In genomic region chr16:16638714-16639113, GRCh38 we compare ENCODE assay signal across 3 cellular contexts.
DNase-seq lines count a peak whose midpoint lies in the region; ATAC-seq, FAIRE-seq and TF ChIP-seq lines count a peak whose summit lies in the region.
"Not testable (repeated sequence)": the region's sequence is repeated elsewhere in the genome, so short reads cannot be mapped to it uniquely, and the experiment has no call there.

No MANE protein-coding gene starts in this region.

- H2AFZ ChIP-seq in K562 (ENCODE audit: low read depth, low read length): not testable (repeated sequence)

- not testable (repeated sequence) for TF ChIP-seq RAD21 in K562 (CRISPR knock-in tag; conservative IDR thresholded peaks at IDR 0.05 in 1 of 2, IDR thresholded peaks at IDR 0.05 in 1 of 2)

- not testable (repeated sequence) for H3K4me3 ChIP-seq in WERI-Rb-1 (ENCODE audit: low read depth, low read length); K562; psoas muscle

- DNase-seq in WERI-Rb-1: peak; percentile 69
- not testable (repeated sequence) for DNase-seq in K562 (ENCODE audit: extremely low read depth in 1 of 4, low spot score in 3 of 4); psoas muscle

- BruUV-seq in K562 (replicated peaks; lab: Mats Ljungman, UMichigan): not testable (repeated sequence)

- H3K27ac ChIP-seq in WERI-Rb-1; K562 (ENCODE audit: extremely low read depth, low read depth, low read length); psoas muscle: not testable (repeated sequence)

- H3K9ac ChIP-seq in K562 (ENCODE audit: insufficient read depth in 1 of 2, low read depth in 2 of 2, low read length in 2 of 2): not testable (repeated sequence)

- not testable (repeated sequence) for TF ChIP-seq CTCF in WERI-Rb-1 (IDR thresholded peaks at IDR 0.05; ENCODE audit: low read depth, low read length); K562 (IDR thresholded peaks at IDR 0.05 in 2 of 3, conservative IDR thresholded peaks at IDR 0.05 in 1 of 3; ENCODE audit: insufficient read depth in 2 of 3, low read depth in 1 of 3, low read length in 3 of 3); psoas muscle (IDR thresholded peaks at IDR 0.05)

- H3K4me1 ChIP-seq in K562 (replicated peaks in 1 of 2; ENCODE audit: control insufficient read depth in 2 of 2, insufficient read depth in 2 of 2, low read length in 2 of 2); psoas muscle: not testable (repeated sequence)

- not testable (repeated sequence) for H3K36me3 ChIP-seq in WERI-Rb-1; psoas muscle (ENCODE audit: insufficient read depth in 1 of 2, low read depth in 1 of 2)
- H3K36me3 ChIP-seq in K562 (ENCODE audit: control insufficient read depth, insufficient read depth, low read length): peaks cover 15% of the 10 kb centered on the region; the same call in 2 of the 3 replicates

- not testable (repeated sequence) for H3K9me3 ChIP-seq in WERI-Rb-1 (ENCODE audit: severe bottlenecking); K562 (replicated peaks; ENCODE audit: control insufficient read depth, insufficient read depth, low read depth, low read length); psoas muscle

- H3K4me2 ChIP-seq in K562 (ENCODE audit: insufficient read depth, low read length): not testable (repeated sequence)

- H3K9me1 ChIP-seq in K562 (ENCODE audit: control insufficient read depth, insufficient read depth, low read length): not testable (repeated sequence)

- intact Hi-C loops in K562 (cut with micrococcal nuclease); psoas muscle (cut with DNase I): not testable (repeated sequence)

- not testable (repeated sequence) for TF ChIP-seq EP300 in K562 (IDR thresholded peaks at IDR 0.05; ENCODE audit: low read length)

- not testable (repeated sequence) for H4K20me1 ChIP-seq in K562 (replicated peaks; ENCODE audit: control insufficient read depth, insufficient read depth, low read length)

- ATAC-seq in K562: peak; percentile 33; the same call in 1 of the 3 replicates
- ATAC-seq in psoas muscle: peak in 3 of 4 donors; percentile 53 to 69 (median 59)

- POLR2A ChIA-PET in K562 (lab: Yijun Ruan, JAX): not testable (repeated sequence)

- not testable (repeated sequence) for FAIRE-seq in K562 (lab: Jason Lieb, UNC)

- 43% methylated on average over 1 of the region's 3 CpGs for WGBS in K562 (ENCODE audit: insufficient coverage, low coverage, missing lambda C conversion rate)
- WGBS in psoas muscle, 3 donors: 37 to 59% (median 51%) methylated on average over 2 to 3 of the region's 3 CpGs

- not testable (repeated sequence) for TF ChIP-seq POLR2A in K562 (conservative IDR thresholded peaks at IDR 0.05)

- in situ Hi-C loops in K562 (cut with MboI): not testable (repeated sequence)

- not testable (repeated sequence) for H3K27me3 ChIP-seq in WERI-Rb-1 (ENCODE audit: insufficient read depth, low read depth, severe bottlenecking); K562 (ENCODE audit: control insufficient read depth in 2 of 2, insufficient read depth in 2 of 2, low read length in 2 of 2); psoas muscle (ENCODE audit: insufficient read depth in 3 of 3, low read length in 2 of 3)

- not testable (repeated sequence) for H3K79me2 ChIP-seq in K562 (ENCODE audit: control insufficient read depth, insufficient read depth, low read length)

- CTCF ChIA-PET in K562 (lab: Yijun Ruan, JAX; ENCODE audit: low intra/inter-chr PET ratio): not testable (repeated sequence)
